ENCODE assay signal across 23 cellular contexts in the genomic region with DNA sequence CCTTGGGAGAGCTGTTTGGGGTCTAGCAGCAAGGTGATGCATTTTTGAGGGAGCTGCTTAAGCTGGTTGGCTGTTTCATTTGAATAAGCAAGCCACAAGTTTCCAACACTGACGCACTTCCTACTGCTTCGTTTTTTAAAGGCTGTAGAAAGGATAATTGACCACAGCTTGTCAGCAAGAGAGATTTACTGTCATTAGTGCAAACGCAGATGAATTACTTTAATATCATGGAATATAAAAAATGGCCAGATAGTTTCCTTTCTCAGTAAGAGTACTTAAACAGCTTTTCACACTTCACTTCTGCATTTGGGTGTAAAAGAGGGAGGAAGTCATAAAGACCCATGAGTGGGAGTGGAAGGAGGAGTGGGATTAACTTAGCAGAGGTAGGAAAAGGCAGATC.
DNase-seq lines count a peak whose midpoint lies in the region; FAIRE-seq and TF ChIP-seq lines count a peak whose summit lies in the region.
"Had no signal": no experiment of that assay in that cellular context is flagged by ENCODE, and none has a peak within 500 bp of the region (broad histone marks: within the 10 kb centered on the region; RNA-seq: fewer than 3 reads in every experiment).

No MANE protein-coding gene starts in this region.

- H3K4me2 ChIP-seq in astrocyte (ENCODE audit: low read length) = no peak overlapping the region
- H3K4me2 ChIP-seq: PC-9 had no signal

- H3K79me2 ChIP-seq in astrocyte (ENCODE audit: insufficient read depth, low read length) = no peaks in the 10 kb centered on the region

- no peaks in the 10 kb centered on the region for H3K36me3 Mint-ChIP-seq in astrocyte (ENCODE audit: low read depth, unreplicated experiment)
- H3K36me3 Mint-ChIP-seq: CD4-positive, alpha-beta memory T cell; mesothelial cell of epicardium had no signal

- H3K27ac Mint-ChIP-seq in astrocyte (ENCODE audit: unreplicated experiment) = no peak overlapping the region
- H3K27ac Mint-ChIP-seq: CD4-positive, alpha-beta memory T cell; mesothelial cell of epicardium had no signal

- no peaks in the 10 kb centered on the region for H3K9me3 Mint-ChIP-seq in astrocyte (ENCODE audit: unreplicated experiment)
- H3K9me3 Mint-ChIP-seq: mesothelial cell of epicardium had no signal

- no peak overlapping the region for H2AFZ ChIP-seq in astrocyte (ENCODE audit: low read depth, low read length)
- H2AFZ ChIP-seq: PC-9 had no signal

- H3K27ac ChIP-seq in astrocyte (ENCODE audit: low read depth, low read length) = no peak overlapping the region
- H3K27ac ChIP-seq: coronary artery, neutrophil, PC-9, tibial artery had no signal

- no peaks in the 10 kb centered on the region for H3K4me1 ChIP-seq in astrocyte (ENCODE audit: insufficient read depth, low read length)
- H3K4me1 ChIP-seq: body of pancreas had no signal

- H3K9me3 ChIP-seq in astrocyte (ENCODE audit: insufficient read depth, low read depth, low read length) = no peaks in the 10 kb centered on the region
- H3K9me3 ChIP-seq: body of pancreas, esophagus muscularis mucosa, MG63, neutrophil, tibial artery had no signal

- H3K4me1 Mint-ChIP-seq in astrocyte (ENCODE audit: low read depth, unreplicated experiment) = no peaks in the 10 kb centered on the region
- H3K4me1 Mint-ChIP-seq: CD4-positive, alpha-beta memory T cell had no signal

- H3K4me3 Mint-ChIP-seq in astrocyte (ENCODE audit: unreplicated experiment) = no peak overlapping the region
- H3K4me3 Mint-ChIP-seq: CD4-positive, alpha-beta memory T cell; mesothelial cell of epicardium had no signal

- DNase-seq in Daoy (ENCODE audit: low read depth) (peak; percentile 18), MV-4-11 (lab: John Stamatoyannopoulos, UW) (peak; percentile 77), astrocyte (ENCODE audit: low read depth) (peak; percentile 71), renal cortical epithelial cell (ENCODE audit: low read depth) (peak; percentile 7), NCI-H446 (lab: John Stamatoyannopoulos, UW) (no peak), GM10266 (ENCODE audit: extremely low spot score) (no peak), DMS 273 treated with DMSO at 0.1 percent for 48 hours (lab: John Stamatoyannopoulos, UW) (no peak)
- DNase-seq: activated CD4-positive, CD25-positive, alpha-beta regulatory T cell treated with anti-CD3 and anti-CD28 coated beads, Interleukin-2, amount 50 U/mL, for 72 hours; activated naive CD4-positive, alpha-beta T cell; body of pancreas; CD4-positive, alpha-beta memory T cell; EL; H7; kidney; MG63; NCI-H226; PC-9; stimulated activated CD4-positive, alpha-beta T cell treated with anti-CD3 and anti-CD28 coated beads, Interleukin-4, amount 100 ng/mL, for 4 hours; tibial artery had no signal

- peaks cover 9% of the 10 kb centered on the region for H3K27me3 Mint-ChIP-seq in astrocyte (ENCODE audit: low read depth, unreplicated experiment)
- H3K27me3 Mint-ChIP-seq: CD4-positive, alpha-beta memory T cell had no signal

- no peaks in the 10 kb centered on the region for H3K27me3 ChIP-seq in astrocyte (ENCODE audit: insufficient read depth, low read length)
- H3K27me3 ChIP-seq: body of pancreas, esophagus muscularis mucosa, MG63, neutrophil, tibial artery had no signal

- no peaks in the 10 kb centered on the region for H4K20me1 ChIP-seq in astrocyte (ENCODE audit: insufficient read depth, low read length)

- no peak overlapping the region for H3K4me3 ChIP-seq in astrocyte (ENCODE audit: insufficient read depth, low read depth, low read length)
- H3K4me3 ChIP-seq: body of pancreas, coronary artery, esophagus muscularis mucosa, MG63, PC-9, tibial artery had no signal

- TF ChIP-seq CTCF in astrocyte (IDR thresholded peaks at IDR 0.05; ENCODE audit: insufficient read depth, low read depth, low read length) = no peak
- TF ChIP-seq CTCF in GM10266 (IDR thresholded peaks at IDR 0.05; ENCODE audit: control insufficient read depth, insufficient read depth, low read depth, missing control alignments) = no peak

- H3K36me3 ChIP-seq in astrocyte (ENCODE audit: insufficient read depth, low read length) = no peaks in the 10 kb centered on the region
- H3K36me3 ChIP-seq: esophagus muscularis mucosa, MG63, neutrophil, tibial artery had no signal

- no peak overlapping the region for H3K9ac ChIP-seq in astrocyte (ENCODE audit: low read length)

- FAIRE-seq in astrocyte (lab: Jason Lieb, UNC) = no peak
- FAIRE-seq: kidney had no signal

Comparison
In these comparisons a context has a peak if more than half of its experiments do, and no peak if none do; other contexts are left out.
1. DNase-seq: peak in Daoy (single experiment), MV-4-11 (single experiment), astrocyte (single experiment) and renal cortical epithelial cell (single experiment); none in NCI-H446 (0 of 2), GM10266 (single experiment) and DMS 273 treated with DMSO at 0.1 percent for 48 hours (single experiment).